14 cellular contexts compared by ENCODE assay signal in genomic region chr18:7084766-7085080, GRCh38. TPM values are rescaled to one million over a fixed set of nuclear protein-coding genes. Genes with fewer than 3 reads are reported as not detected.
DNase-seq lines count a peak whose midpoint lies in the region; ATAC-seq, FAIRE-seq and TF ChIP-seq lines count a peak whose summit lies in the region.
"Had no signal": no experiment of that assay in that cellular context is flagged by ENCODE, and none has a peak within 500 bp of the region (broad histone marks: within the 10 kb centered on the region; RNA-seq: fewer than 3 reads in every experiment).

No MANE protein-coding gene starts in this region.

- BruUV-seq in mammary epithelial cell (replicated peaks; lab: Mats Ljungman, UMichigan): no TSS peak

- intact Hi-C loops in mammary epithelial cell (cut with micrococcal nuclease) (loop anchor here (1.0 to 2.0 kb wide), 2 partner anchors 32 to 46 kb away; partner anchors contain the start of gene LAMA1), CD14-positive monocyte (cut with micrococcal nuclease) (no loop called here)
- intact Hi-C loops in activated naive CD4-positive, alpha-beta T cell treated with anti-CD3 and anti-CD28 coated beads for 36 hours (cut with micrococcal nuclease): no loop called here

- FAIRE-seq in GM12891 (lab: Jason Lieb, UNC): no peak
- FAIRE-seq: HepG2 had no signal

- ATAC-seq in GM21381 (IDR thresholded peaks at IDR 0.05; ENCODE audit: unreplicated experiment): no peak
- ATAC-seq: HepG2 had no signal

- dilution Hi-C loops in mammary epithelial cell (cut with HindIII; ENCODE audit: low sequenced_read_pairs): no loop called here

- peaks cover 0 to 5% (median 2%) of the 10 kb centered on the region in 3 donors for H3K27me3 Mint-ChIP-seq in CD14-positive monocyte (ENCODE audit: low read depth in 3 of 3)
- no peaks in the 10 kb centered on the region for H3K27me3 Mint-ChIP-seq in activated naive CD4-positive, alpha-beta T cell treated with anti-CD3 and anti-CD28 coated beads for 36 hours (ENCODE audit: low read depth)
- H3K27me3 Mint-ChIP-seq: stimulated activated memory B cell treated with anti-CD40 and anti-IgM and Interleukin-4, amounts not matched to agents 10 μg/mL and 1 μg/mL and 100 μg/mL, for 72 hours had no signal

- H3K4me3 ChIP-seq in GM23248: peak overlapping the region; percentile 36
- H3K4me3 ChIP-seq in mammary epithelial cell (replicated peaks in 1 of 3; ENCODE audit: insufficient read depth in 1 of 3, low read depth in 2 of 3, low read length in 3 of 3): peak overlapping the region in 1 of 3 experiments; percentile 26

- H3K9me2 ChIP-seq in GM23248 (ENCODE audit: insufficient read depth): no peaks in the 10 kb centered on the region

- no peaks in the 10 kb centered on the region for H3K4me1 Mint-ChIP-seq in CD14-positive monocyte
- no peaks in the 10 kb centered on the region for H3K4me1 Mint-ChIP-seq in activated naive CD4-positive, alpha-beta T cell treated with anti-CD3 and anti-CD28 coated beads for 36 hours (ENCODE audit: low read depth)
- H3K4me1 Mint-ChIP-seq: stimulated activated memory B cell treated with anti-CD40 and anti-IgM and Interleukin-4, amounts not matched to agents 10 μg/mL and 1 μg/mL and 100 μg/mL, for 72 hours had no signal

- H3K9ac ChIP-seq in GM23248: peak overlapping the region; percentile 69
- H3K9ac ChIP-seq in mammary epithelial cell (ENCODE audit: insufficient read depth, low read length): peak overlapping the region; percentile 59

- no peak for TF ChIP-seq POLR2A in GM12891 (IDR thresholded peaks at IDR 0.05; ENCODE audit: low read depth, low read length)

- H3F3A ChIP-seq in GM23248 (ENCODE audit: insufficient read depth): peaks cover 17% of the 10 kb centered on the region

- TF ChIP-seq CTCF in mammary epithelial cell (conservative IDR thresholded peaks at IDR 0.05 in 1 of 2, IDR thresholded peaks at IDR 0.05 in 1 of 2; ENCODE audit: extremely low read depth in 1 of 2, insufficient read depth in 1 of 2, low read depth in 1 of 2, low read length in 2 of 2): no peak
- TF ChIP-seq CTCF in CD14-positive monocyte (IDR thresholded peaks at IDR 0.05): no peak

- no peak overlapping the region for H3K4me3 Mint-ChIP-seq in CD14-positive monocyte
- no peak overlapping the region for H3K4me3 Mint-ChIP-seq in activated naive CD4-positive, alpha-beta T cell treated with anti-CD3 and anti-CD28 coated beads for 36 hours
- H3K4me3 Mint-ChIP-seq: stimulated activated memory B cell treated with anti-CD40 and anti-IgM and Interleukin-4, amounts not matched to agents 10 μg/mL and 1 μg/mL and 100 μg/mL, for 72 hours had no signal

- CTCF ChIA-PET in mammary epithelial cell (lab: Charles Lee; ENCODE audit: low non-redundant PET): no interaction called here
- CTCF ChIA-PET in activated naive CD4-positive, alpha-beta T cell treated with anti-CD3 and anti-CD28 coated beads for 36 hours (lab: Charles Lee): no interaction called here

- no peaks in the 10 kb centered on the region for H3K36me3 ChIP-seq in GM23248 (ENCODE audit: low read depth)
- H3K36me3 ChIP-seq in mammary epithelial cell (ENCODE audit: insufficient read depth, low read length): no peaks in the 10 kb centered on the region

- H3K9me3 ChIP-seq in GM23248 (ENCODE audit: low read depth) (no peaks in the 10 kb centered on the region), mammary epithelial cell (replicated peaks; ENCODE audit: insufficient read depth, low read length) (no peaks in the 10 kb centered on the region)

- H3K27ac ChIP-seq in GM23248 (peak overlapping the region; percentile 94), mammary epithelial cell (ENCODE audit: insufficient read depth, low read depth, low read length) (peak overlapping the region; percentile 94)

- peak overlapping the region; percentile 49 for H3K4me2 ChIP-seq in GM23248 (ENCODE audit: unreplicated experiment)
- H3K4me2 ChIP-seq in mammary epithelial cell (ENCODE audit: insufficient read depth, low read depth, low read length): peak overlapping the region; percentile 82

- DNase-seq in GM23248 (peak; percentile 90), mammary epithelial cell (peak; percentile 69), kidney glomerular epithelial cell (lab: John Stamatoyannopoulos, UW) (peak; percentile 77), stromal cell of bone marrow (ENCODE audit: low read depth) (peak; percentile 90), GM12891 (ENCODE audit: insufficient read length, low spot score) (no peak), CD14-positive monocyte (ENCODE audit: low spot score) (no peak)
- no peak for DNase-seq in activated naive CD4-positive, alpha-beta T cell treated with anti-CD3 and anti-CD28 coated beads for 36 hours
- DNase-seq: activated CD4-positive, alpha-beta T cell treated with anti-CD3 and anti-CD28 coated beads, Interleukin-2, amount 50 U/mL, for 4 hours; activated naive CD4-positive, alpha-beta T cell treated with anti-CD3 and anti-CD28 coated beads, Interleukin-2, amount 50 U/mL, for 16 hours; NCI-H1694; stimulated activated CD4-positive, alpha-beta T cell treated with anti-CD3 and anti-CD28 coated beads, Interleukin-15, amount 100 ng/mL, for 24 hours had no signal

- H3K9me3 Mint-ChIP-seq in CD14-positive monocyte: peaks cover 0 to 2% (median 0%) of the 10 kb centered on the region in 7 donors
- no peaks in the 10 kb centered on the region for H3K9me3 Mint-ChIP-seq in activated naive CD4-positive, alpha-beta T cell treated with anti-CD3 and anti-CD28 coated beads for 36 hours
- H3K9me3 Mint-ChIP-seq: stimulated activated memory B cell treated with anti-CD40 and anti-IgM and Interleukin-4, amounts not matched to agents 10 μg/mL and 1 μg/mL and 100 μg/mL, for 72 hours had no signal

- H2AFZ ChIP-seq in GM23248 (peak overlapping the region; percentile 45), mammary epithelial cell (ENCODE audit: low read depth, low read length) (peak overlapping the region; percentile 59)

- H3K79me2 ChIP-seq in GM23248 (ENCODE audit: insufficient read depth) (no peaks in the 10 kb centered on the region), mammary epithelial cell (ENCODE audit: insufficient read depth, low read length) (peaks cover 8% of the 10 kb centered on the region)

- H3K4me1 ChIP-seq in GM23248 (ENCODE audit: insufficient read depth) (peaks cover 21% of the 10 kb centered on the region), mammary epithelial cell (ENCODE audit: insufficient read depth, low read length) (peaks cover 7% of the 10 kb centered on the region)

- no peak overlapping the region for H3K27ac Mint-ChIP-seq in CD14-positive monocyte
- no peak overlapping the region for H3K27ac Mint-ChIP-seq in activated naive CD4-positive, alpha-beta T cell treated with anti-CD3 and anti-CD28 coated beads for 36 hours
- H3K27ac Mint-ChIP-seq: stimulated activated memory B cell treated with anti-CD40 and anti-IgM and Interleukin-4, amounts not matched to agents 10 μg/mL and 1 μg/mL and 100 μg/mL, for 72 hours had no signal

- in situ Hi-C loops in GM23248 (cut with MboI) (no loop called here), mammary epithelial cell (cut with MboI; ENCODE audit: low sequenced_read_pairs in 2 of 2) (no loop called here)

- H4K20me1 ChIP-seq in GM23248 (ENCODE audit: insufficient read depth): no peaks in the 10 kb centered on the region
- no peaks in the 10 kb centered on the region for H4K20me1 ChIP-seq in mammary epithelial cell (ENCODE audit: insufficient read depth, low read length)

- H3K36me3 Mint-ChIP-seq in CD14-positive monocyte: no peaks in the 10 kb centered on the region
- no peaks in the 10 kb centered on the region for H3K36me3 Mint-ChIP-seq in activated naive CD4-positive, alpha-beta T cell treated with anti-CD3 and anti-CD28 coated beads for 36 hours (ENCODE audit: low read depth)
- H3K36me3 Mint-ChIP-seq: stimulated activated memory B cell treated with anti-CD40 and anti-IgM and Interleukin-4, amounts not matched to agents 10 μg/mL and 1 μg/mL and 100 μg/mL, for 72 hours had no signal

- H3K27me3 ChIP-seq in GM23248 (replicated peaks; ENCODE audit: insufficient read depth): no peaks in the 10 kb centered on the region
- H3K27me3 ChIP-seq in mammary epithelial cell (ENCODE audit: insufficient read depth, low read length): no peaks in the 10 kb centered on the region

TF ChIP-seq in GM12891, 5 proteins besides CTCF, POLR2A, EP300 and RAD21:
- no peak for TF ChIP-seq SPI1 (IDR thresholded peaks at IDR 0.05; ENCODE audit: low read depth, low read length)
- TF ChIP-seq POLR2AphosphoS5 (IDR thresholded peaks at IDR 0.05; ENCODE audit: low read depth, low read length): no peak
- TF ChIP-seq PAX5 (IDR thresholded peaks at IDR 0.05; ENCODE audit: insufficient read depth, low read length, severe bottlenecking): no peak
- no peak for TF ChIP-seq POU2F2 (IDR thresholded peaks at IDR 0.05; ENCODE audit: low read depth, low read length)
- no peak for TF ChIP-seq TAF1 (IDR thresholded peaks at IDR 0.05; ENCODE audit: low read depth, low read length)

RNA-seq across cellular contexts. Expression of gene LAMA1, which starts 32.9 kb away (rescaled TPM):
- 5.4 and 6.2 TPM in 2 replicates for total RNA-seq in GM23248 (2014; rRNA removed; shearing (Covaris generic))
- polyA plus RNA-seq in GM23248 (2016; fragmentation: Nextera tagmentation; extraction: Ambion mirVana) (2.8 and 3.1 TPM in 2 replicates), mammary epithelial cell (24.9 TPM), CD14-positive monocyte (not detected)
- 100 to 1,000 TPM in 1 of 2 donors, 10 to 100 TPM in 1; 48.4 to 104 TPM for total RNA-seq in mammary epithelial cell
- 79.6 TPM for polyA minus RNA-seq in mammary epithelial cell
- 0.01 TPM for polyA plus RNA-seq in GM12891 (2012; ENCODE audit: low read depth, missing spikeins)
- total RNA-seq in activated naive CD4-positive, alpha-beta T cell treated with anti-CD3 and anti-CD28 coated beads for 36 hours: not detected

Comparison
In these comparisons a context has a peak if more than half of its experiments do, and no peak if none do; other contexts are left out.
1. DNase-seq: peak in GM23248 (single experiment), mammary epithelial cell (single experiment), kidney glomerular epithelial cell (single experiment) and stromal cell of bone marrow (single experiment); none in GM12891 (single experiment), CD14-positive monocyte (single experiment) and activated naive CD4-positive, alpha-beta T cell treated with anti-CD3 and anti-CD28 coated beads for 36 hours (single experiment).